Comparison of ENCODE assay signal across 1 cellular context in the genomic region with DNA sequence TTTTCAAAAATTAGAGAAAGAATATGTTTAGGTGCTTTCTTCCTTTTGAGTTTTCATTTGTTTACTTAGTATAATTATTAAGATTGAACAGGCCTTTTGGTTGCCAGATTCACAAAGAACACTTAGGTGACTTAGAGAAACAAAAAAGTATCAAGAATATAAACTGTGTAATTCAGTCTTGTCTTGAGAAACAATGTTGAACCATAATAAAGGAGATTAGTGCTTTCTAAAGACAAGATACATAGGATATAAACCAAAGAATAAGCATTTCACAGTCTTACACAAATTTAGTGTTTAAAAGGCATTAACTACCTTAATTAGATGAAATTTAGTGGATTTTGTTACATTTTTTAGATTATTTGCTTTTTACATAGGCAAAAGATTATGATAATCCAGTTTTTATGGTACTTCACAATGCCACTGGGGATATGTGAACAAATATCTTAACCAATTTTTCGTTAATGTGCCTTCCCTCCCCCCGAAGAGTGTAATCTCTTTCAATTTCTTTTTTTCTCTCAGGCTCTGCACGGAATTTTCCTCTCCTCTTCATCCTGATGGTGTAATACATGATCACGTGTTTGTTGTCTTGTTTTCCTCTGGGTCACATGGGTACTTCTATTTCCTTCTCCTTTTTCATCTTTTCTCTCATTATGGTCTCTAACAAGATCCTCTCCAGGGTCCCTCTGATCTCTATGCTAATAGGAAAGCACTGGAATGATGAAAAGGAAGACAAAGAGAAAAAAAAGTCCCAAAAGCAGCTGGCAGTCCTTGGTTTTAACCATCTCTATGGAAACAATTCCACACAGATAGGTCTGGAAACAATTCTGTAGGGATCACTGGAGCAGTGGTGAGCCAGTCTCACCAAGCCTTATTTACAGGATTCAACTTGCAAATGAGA.
TF ChIP-seq lines count a peak whose summit lies in the region.

No MANE protein-coding gene starts in this region.

TF ChIP-seq in GM12878, 131 proteins besides CTCF, POLR2A, EP300 and RAD21:
- TF ChIP-seq ZNF24 (IDR thresholded peaks at IDR 0.05) (no peak), RELA (IDR thresholded peaks at IDR 0.05; ENCODE audit: borderline replicate concordance, partially characterized antibody) (no peak), JUNB (IDR thresholded peaks at IDR 0.05) (no peak), RAD51 (IDR thresholded peaks at IDR 0.05) (peak; percentile 93), MTA2 (IDR thresholded peaks at IDR 0.05; ENCODE audit: low read depth) (no peak), ATF7 (IDR thresholded peaks at IDR 0.05; ENCODE audit: low read depth) (no peak), BHLHE40 (IDR thresholded peaks at IDR 0.05; ENCODE audit: borderline replicate concordance in 1 of 2, low read depth in 2 of 2, low read length in 1 of 2) (0 out of 4 replicates have a peak, but pooled peaks of 1 of the 2 experiments have one; percentile 8), POLR2AphosphoS5 (IDR thresholded peaks at IDR 0.05; ENCODE audit: low read length) (no peak), CEBPB (IDR thresholded peaks at IDR 0.05; ENCODE audit: borderline replicate concordance in 1 of 2, low read depth in 2 of 2, low read length in 2 of 2) (no peak), EGR1 (IDR thresholded peaks at IDR 0.05; ENCODE audit: borderline replicate concordance in 1 of 2, low read depth in 2 of 2, low read length in 2 of 2) (no peak), NFYA (IDR thresholded peaks at IDR 0.05; ENCODE audit: borderline replicate concordance, low read depth, low read length) (no peak), MTA3 (IDR thresholded peaks at IDR 0.05; ENCODE audit: borderline replicate concordance, low read length) (no peak), PAX8 (IDR thresholded peaks at IDR 0.05) (no peak), GATAD2B (conservative IDR thresholded peaks at IDR 0.05; ENCODE audit: low read depth) (no peak), ZNF217 (IDR thresholded peaks at IDR 0.05) (no peak), RB1 (IDR thresholded peaks at IDR 0.05; ENCODE audit: borderline replicate concordance) (no peak), JUND (IDR thresholded peaks at IDR 0.05; ENCODE audit: low read depth, low read length) (no peak), NFIC (IDR thresholded peaks at IDR 0.05; ENCODE audit: low read depth, low read length) (0 out of 2 replicates have a peak, but pooled peaks have one; percentile 28), GABPA (IDR thresholded peaks at IDR 0.05; ENCODE audit: low read depth) (no peak)
- TF ChIP-seq, protein P1, sequence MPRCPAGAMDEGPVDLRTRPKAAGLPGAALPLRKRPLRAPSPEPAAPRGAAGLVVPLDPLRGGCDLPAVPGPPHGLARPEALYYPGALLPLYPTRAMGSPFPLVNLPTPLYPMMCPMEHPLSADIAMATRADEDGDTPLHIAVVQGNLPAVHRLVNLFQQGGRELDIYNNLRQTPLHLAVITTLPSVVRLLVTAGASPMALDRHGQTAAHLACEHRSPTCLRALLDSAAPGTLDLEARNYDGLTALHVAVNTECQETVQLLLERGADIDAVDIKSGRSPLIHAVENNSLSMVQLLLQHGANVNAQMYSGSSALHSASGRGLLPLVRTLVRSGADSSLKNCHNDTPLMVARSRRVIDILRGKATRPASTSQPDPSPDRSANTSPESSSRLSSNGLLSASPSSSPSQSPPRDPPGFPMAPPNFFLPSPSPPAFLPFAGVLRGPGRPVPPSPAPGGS (IDR thresholded peaks at IDR 0.05; ENCODE audit: borderline replicate concordance, insufficient read depth, low read depth, low read length, poor library complexity, severe bottlenecking), result no peak
- TF ChIP-seq, protein P2, sequence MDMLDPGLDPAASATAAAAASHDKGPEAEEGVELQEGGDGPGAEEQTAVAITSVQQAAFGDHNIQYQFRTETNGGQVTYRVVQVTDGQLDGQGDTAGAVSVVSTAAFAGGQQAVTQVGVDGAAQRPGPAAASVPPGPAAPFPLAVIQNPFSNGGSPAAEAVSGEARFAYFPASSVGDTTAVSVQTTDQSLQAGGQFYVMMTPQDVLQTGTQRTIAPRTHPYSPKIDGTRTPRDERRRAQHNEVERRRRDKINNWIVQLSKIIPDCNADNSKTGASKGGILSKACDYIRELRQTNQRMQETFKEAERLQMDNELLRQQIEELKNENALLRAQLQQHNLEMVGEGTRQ (IDR thresholded peaks at IDR 0.05; ENCODE audit: borderline replicate concordance, low read depth, low read length), result peak; percentile 52; the same call in 1 of the 2 replicates
- TF ChIP-seq, protein P3, sequence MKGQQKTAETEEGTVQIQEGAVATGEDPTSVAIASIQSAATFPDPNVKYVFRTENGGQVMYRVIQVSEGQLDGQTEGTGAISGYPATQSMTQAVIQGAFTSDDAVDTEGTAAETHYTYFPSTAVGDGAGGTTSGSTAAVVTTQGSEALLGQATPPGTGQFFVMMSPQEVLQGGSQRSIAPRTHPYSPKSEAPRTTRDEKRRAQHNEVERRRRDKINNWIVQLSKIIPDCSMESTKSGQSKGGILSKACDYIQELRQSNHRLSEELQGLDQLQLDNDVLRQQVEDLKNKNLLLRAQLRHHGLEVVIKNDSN (IDR thresholded peaks at IDR 0.05; ENCODE audit: borderline replicate concordance, extremely low read length, insufficient read depth, low read depth, low read length), result no peak
- TF ChIP-seq, protein P4, sequence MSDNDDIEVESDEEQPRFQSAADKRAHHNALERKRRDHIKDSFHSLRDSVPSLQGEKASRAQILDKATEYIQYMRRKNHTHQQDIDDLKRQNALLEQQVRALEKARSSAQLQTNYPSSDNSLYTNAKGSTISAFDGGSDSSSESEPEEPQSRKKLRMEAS (IDR thresholded peaks at IDR 0.05; ENCODE audit: low read depth, low read length), result no peak
